2 cellular contexts compared by ENCODE assay signal in genomic region chr20:13232999-13233398, GRCh38.
TF ChIP-seq lines count a peak whose summit lies in the region.

No MANE protein-coding gene starts in this region.

TF ChIP-seq in WTC11, 78 proteins besides CTCF, POLR2A, EP300 and RAD21:
- TF ChIP-seq PRDM15 (CRISPR knock-in tag; IDR thresholded peaks at IDR 0.05) (peak; percentile 55; the same call in 1 of the 2 replicates), ZNF317 (CRISPR knock-in tag; IDR thresholded peaks at IDR 0.05; ENCODE audit: borderline replicate concordance, low read depth) (no peak)

TF ChIP-seq in H1, 55 proteins besides CTCF, POLR2A, EP300 and RAD21:
- no peak for TF ChIP-seq PHF8 (conservative IDR thresholded peaks at IDR 0.05; ENCODE audit: low read depth, low read length)
- TF ChIP-seq MAFK (IDR thresholded peaks at IDR 0.05; ENCODE audit: low read depth, low read length) = no peak
- no peak for TF ChIP-seq TCF12 (IDR thresholded peaks at IDR 0.05; ENCODE audit: low read depth, low read length)
- TF ChIP-seq TBP (IDR thresholded peaks at IDR 0.05; ENCODE audit: low read depth, low read length) = no peak
- no peak for TF ChIP-seq NRF1 (IDR thresholded peaks at IDR 0.05; ENCODE audit: low read depth, low read length)
- peak; percentile 67; the same call in 1 of the 2 replicates for TF ChIP-seq SP1 (IDR thresholded peaks at IDR 0.05; ENCODE audit: low read depth, low read length)
- no peak for TF ChIP-seq USF2 (IDR thresholded peaks at IDR 0.05; ENCODE audit: low read length)
- no peak for TF ChIP-seq RBBP5 (IDR thresholded peaks at IDR 0.05; ENCODE audit: borderline replicate concordance, low read depth, low read length)
- TF ChIP-seq YY1 (IDR thresholded peaks at IDR 0.05; ENCODE audit: low read depth, low read length) = no peak
TF ChIP-seq in H1: peak in this region for 1.
